In the genomic region with DNA sequence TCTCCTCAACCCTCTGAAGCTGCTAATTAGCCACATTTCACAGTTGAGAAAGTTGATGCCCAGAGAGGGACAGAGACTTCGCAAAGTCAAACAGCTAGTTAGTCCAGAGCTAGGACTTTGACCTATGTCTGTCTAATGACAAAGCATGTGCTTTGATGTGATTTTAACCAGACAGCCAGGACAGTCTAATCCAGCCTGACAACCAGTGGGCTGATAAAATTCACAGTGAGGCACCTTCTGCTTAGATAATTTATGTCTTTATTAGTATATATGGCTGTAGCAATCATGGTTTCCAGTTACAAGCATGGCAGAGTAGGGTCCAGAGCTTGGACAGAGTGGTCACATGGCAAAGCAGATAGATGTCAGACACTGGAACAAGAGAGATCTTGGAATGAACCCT, we compare ENCODE assay signal across 20 cellular contexts.
DNase-seq lines count a peak whose midpoint lies in the region; ATAC-seq and TF ChIP-seq lines count a peak whose summit lies in the region.
"Had no signal": no experiment of that assay in that cellular context is flagged by ENCODE, and none has a peak within 500 bp of the region (broad histone marks: within the 10 kb centered on the region; RNA-seq: fewer than 3 reads in every experiment).

No MANE protein-coding gene starts in this region.

- no peak overlapping the region for H3K56ac ChIP-seq in H9 (ENCODE audit: insufficient read length, low read depth, low read length)

- H2BK20ac ChIP-seq in H9 (ENCODE audit: low read depth, low read length, poor library complexity, severe bottlenecking), result no peak overlapping the region

- H4K5ac ChIP-seq in H9 (ENCODE audit: insufficient read length, low read depth, low read length), result no peak overlapping the region

- H2BK120ac ChIP-seq in H9 (ENCODE audit: low read depth, low read length, poor library complexity, severe bottlenecking), result no peak overlapping the region

- no peaks in the 10 kb centered on the region for H3K36me3 Mint-ChIP-seq in activated CD4-positive, alpha-beta T cell treated with anti-CD3 and anti-CD28 coated beads, Interleukin-2, amount 10 ng/mL, durations not matched to agents 24 days and 14 days (ENCODE audit: low read depth)
- no peaks in the 10 kb centered on the region for H3K36me3 Mint-ChIP-seq in activated CD4-positive, alpha-beta T cell treated with anti-CD3 and anti-CD28 coated beads, Interleukin-2, amount 10 ng/mL, durations not matched to agents 7 days and 5 days (ENCODE audit: low read depth)
- H3K36me3 Mint-ChIP-seq in H9 (ENCODE audit: insufficient read depth in 1 of 3, low read depth in 3 of 3), result no peaks in the 10 kb centered on the region
- H3K36me3 Mint-ChIP-seq: CD8-positive, alpha-beta T cell; IgD-negative memory B cell had no signal

- peaks cover 3% of the 10 kb centered on the region for H3K9me3 Mint-ChIP-seq in activated CD4-positive, alpha-beta T cell treated with anti-CD3 and anti-CD28 coated beads, Interleukin-2, amount 10 ng/mL, durations not matched to agents 24 days and 14 days
- H3K9me3 Mint-ChIP-seq in activated CD4-positive, alpha-beta T cell treated with anti-CD3 and anti-CD28 coated beads, Interleukin-2, amount 10 ng/mL, durations not matched to agents 7 days and 5 days, result no peaks in the 10 kb centered on the region
- no peaks in the 10 kb centered on the region for H3K9me3 Mint-ChIP-seq in H9
- H3K9me3 Mint-ChIP-seq: CD8-positive, alpha-beta T cell; GM23338; HFFc6 had no signal

- H3K4ac ChIP-seq in H9 (ENCODE audit: low read depth, low read length), result no peak overlapping the region

- no peaks in the 10 kb centered on the region for H4K20me1 ChIP-seq in H9 (ENCODE audit: control insufficient read depth, insufficient read depth, insufficient read length)
- H4K20me1 ChIP-seq: BLaER1 treated with 17β-estradiol and CSF1 and Interleukin-3, amounts not matched to agents 10 nM and 100 nM had no signal

- H3K4me3 Mint-ChIP-seq in activated CD4-positive, alpha-beta T cell treated with anti-CD3 and anti-CD28 coated beads, Interleukin-2, amount 10 ng/mL, durations not matched to agents 24 days and 14 days, result no peak overlapping the region
- no peak overlapping the region for H3K4me3 Mint-ChIP-seq in activated CD4-positive, alpha-beta T cell treated with anti-CD3 and anti-CD28 coated beads, Interleukin-2, amount 10 ng/mL, durations not matched to agents 7 days and 5 days
- H3K4me3 Mint-ChIP-seq in H9, result no peak overlapping the region
- H3K4me3 Mint-ChIP-seq: CD8-positive, alpha-beta T cell; GM23338; HFFc6; IgD-negative memory B cell had no signal

- ATAC-seq in GM21786 (IDR thresholded peaks at IDR 0.05; ENCODE audit: unreplicated experiment) (no peak), HG02970 (IDR thresholded peaks at IDR 0.05; ENCODE audit: low FRiP score, unreplicated experiment) (no peak)
- ATAC-seq: CD8-positive, alpha-beta T cell; GM23338; HCT116; HepG2 had no signal

- no peaks in the 10 kb centered on the region for H3K79me2 ChIP-seq in H9 (ENCODE audit: insufficient read depth, low read length)

- H3K27ac ChIP-seq in H9 (ENCODE audit: insufficient read length, low read depth, low read length), result no peak overlapping the region
- H3K27ac ChIP-seq: BLaER1 treated with 17β-estradiol and CSF1 and Interleukin-3, amounts not matched to agents 10 nM and 100 nM had no signal

- H3K27ac Mint-ChIP-seq in activated CD4-positive, alpha-beta T cell treated with anti-CD3 and anti-CD28 coated beads, Interleukin-2, amount 10 ng/mL, durations not matched to agents 24 days and 14 days, result no peak overlapping the region
- no peak overlapping the region for H3K27ac Mint-ChIP-seq in activated CD4-positive, alpha-beta T cell treated with anti-CD3 and anti-CD28 coated beads, Interleukin-2, amount 10 ng/mL, durations not matched to agents 7 days and 5 days
- H3K27ac Mint-ChIP-seq in H9, result no peak overlapping the region
- H3K27ac Mint-ChIP-seq: CD8-positive, alpha-beta T cell; GM23338; HFFc6; IgD-negative memory B cell had no signal

- H3K23ac ChIP-seq in H9 (ENCODE audit: insufficient read length, low read depth, low read length), result no peak overlapping the region

- no peak overlapping the region for H2AK5ac ChIP-seq in H9 (ENCODE audit: insufficient read length, low read length)

- no peak overlapping the region for H3K9ac ChIP-seq in H9 (ENCODE audit: extremely low read depth, insufficient read length, low read length)
- H3K9ac ChIP-seq: BLaER1 treated with 17β-estradiol and CSF1 and Interleukin-3, amounts not matched to agents 10 nM and 100 nM had no signal

- H3K18ac ChIP-seq in H9 (ENCODE audit: insufficient read length, low read depth, low read length), result no peak overlapping the region

- H3K23me2 ChIP-seq in H9 (ENCODE audit: insufficient read length, low read depth, low read length, poor library complexity, severe bottlenecking), result no peaks in the 10 kb centered on the region

- no CpG with 5 or more reads among the region's 1 CpG for WGBS in H9 (ENCODE audit: extremely low coverage, insufficient read length, low lambda C conversion rate)

- H3K27me3 Mint-ChIP-seq in activated CD4-positive, alpha-beta T cell treated with anti-CD3 and anti-CD28 coated beads, Interleukin-2, amount 10 ng/mL, durations not matched to agents 24 days and 14 days, result peaks cover 3% of the 10 kb centered on the region
- H3K27me3 Mint-ChIP-seq in activated CD4-positive, alpha-beta T cell treated with anti-CD3 and anti-CD28 coated beads, Interleukin-2, amount 10 ng/mL, durations not matched to agents 7 days and 5 days, result no peaks in the 10 kb centered on the region
- H3K27me3 Mint-ChIP-seq in H9 (ENCODE audit: low read depth), result no peaks in the 10 kb centered on the region; the same call in 1 of the 2 replicates
- H3K27me3 Mint-ChIP-seq: IgD-negative memory B cell had no signal

- no peaks in the 10 kb centered on the region for H3K79me1 ChIP-seq in H9 (ENCODE audit: insufficient read depth, low read depth, low read length, poor library complexity, severe bottlenecking)

- H3K9me3 ChIP-seq in H9 (ENCODE audit: control insufficient read depth, low read depth, low read length), result no peaks in the 10 kb centered on the region

- intact Hi-C loops in activated CD4-positive, alpha-beta T cell treated with anti-CD3 and anti-CD28 coated beads, Interleukin-2, amount 10 ng/mL, durations not matched to agents 24 days and 14 days (cut with micrococcal nuclease), result no loop called here

- CTCF ChIA-PET in activated CD4-positive, alpha-beta T cell treated with anti-CD3 and anti-CD28 coated beads, Interleukin-2, amount 10 ng/mL, durations not matched to agents 7 days and 5 days (lab: Charles Lee), result no interaction called here

- no peaks in the 10 kb centered on the region for H3K4me1 Mint-ChIP-seq in activated CD4-positive, alpha-beta T cell treated with anti-CD3 and anti-CD28 coated beads, Interleukin-2, amount 10 ng/mL, durations not matched to agents 24 days and 14 days
- no peaks in the 10 kb centered on the region for H3K4me1 Mint-ChIP-seq in activated CD4-positive, alpha-beta T cell treated with anti-CD3 and anti-CD28 coated beads, Interleukin-2, amount 10 ng/mL, durations not matched to agents 7 days and 5 days
- no peaks in the 10 kb centered on the region for H3K4me1 Mint-ChIP-seq in H9
- H3K4me1 Mint-ChIP-seq: GM23338, IgD-negative memory B cell had no signal

- H2BK12ac ChIP-seq in H9 (ENCODE audit: insufficient read length, low read depth, low read length), result no peak overlapping the region

- no peak overlapping the region for H3T11ph ChIP-seq in H9 (ENCODE audit: low read length)

- no peak overlapping the region for H4K91ac ChIP-seq in H9 (ENCODE audit: insufficient read length, low read depth, low read length)

- peak; percentile 31 for DNase-seq in activated CD4-positive, alpha-beta T cell treated with anti-CD3 and anti-CD28 coated beads, Interleukin-2, amount 10 ng/mL, durations not matched to agents 24 days and 14 days
- no peak for DNase-seq in activated CD4-positive, alpha-beta T cell treated with anti-CD3 and anti-CD28 coated beads, Interleukin-2, amount 10 ng/mL, durations not matched to agents 7 days and 5 days
- DNase-seq in SK-N-DZ (ENCODE audit: low spot score) (peak; percentile 89), left kidney (ENCODE audit: low read depth, low spot score) (peak; percentile 19), H9 (no peak)
- DNase-seq: 8988T; Calu3; CD8-positive, alpha-beta T cell; DMS 273 treated with DMSO at 0.1 percent for 48 hours; DMS53; DND-41; EL; HFFc6 had no signal

- no peak overlapping the region for H4K8ac ChIP-seq in H9 (replicated peaks; ENCODE audit: insufficient read length, low read depth, low read length)

- H3K27me3 ChIP-seq in H9 (ENCODE audit: insufficient read depth, low read length), result no peaks in the 10 kb centered on the region
- H3K27me3 ChIP-seq: BLaER1 treated with 17β-estradiol and CSF1 and Interleukin-3, amounts not matched to agents 10 nM and 100 nM had no signal

- no peak overlapping the region for H2BK5ac ChIP-seq in H9 (ENCODE audit: insufficient read length, low read length)

- H3K4me2 ChIP-seq in H9 (ENCODE audit: insufficient read depth, insufficient read length, low read length), result no peak overlapping the region
- H3K4me2 ChIP-seq: BLaER1 treated with 17β-estradiol and CSF1 and Interleukin-3, amounts not matched to agents 10 nM and 100 nM; GM23338 had no signal

- TF ChIP-seq CTCF in H9 (conservative IDR thresholded peaks at IDR 0.05), result no peak

- H2AFZ ChIP-seq in H9 (ENCODE audit: low read length), result no peak overlapping the region
- H2AFZ ChIP-seq: GM23338 had no signal

- POLR2A ChIA-PET in activated CD4-positive, alpha-beta T cell treated with anti-CD3 and anti-CD28 coated beads, Interleukin-2, amount 10 ng/mL, durations not matched to agents 7 days and 5 days (lab: Charles Lee), result no interaction called here

- peaks cover 2% of the 10 kb centered on the region; the same call in 1 of the 2 replicates for H3K4me1 ChIP-seq in H9 (ENCODE audit: insufficient read depth, low read length)
- H3K4me1 ChIP-seq: BLaER1 treated with 17β-estradiol and CSF1 and Interleukin-3, amounts not matched to agents 10 nM and 100 nM had no signal

- no peak overlapping the region for H3K14ac ChIP-seq in H9 (ENCODE audit: insufficient read depth, low read length)

- no peak overlapping the region for H2BK15ac ChIP-seq in H9 (ENCODE audit: low read depth, low read length)

Comparison
In these comparisons a context has a peak if more than half of its experiments do, and no peak if none do; other contexts are left out.
1. DNase-seq: peak in activated CD4-positive, alpha-beta T cell treated with anti-CD3 and anti-CD28 coated beads, Interleukin-2, amount 10 ng/mL, durations not matched to agents 24 days and 14 days (single experiment), SK-N-DZ (single experiment) and left kidney (single experiment); none in activated CD4-positive, alpha-beta T cell treated with anti-CD3 and anti-CD28 coated beads, Interleukin-2, amount 10 ng/mL, durations not matched to agents 7 days and 5 days (single experiment) and H9 (single experiment).